Comparison of ENCODE assay signal across 15 cellular contexts in the genomic region with DNA sequence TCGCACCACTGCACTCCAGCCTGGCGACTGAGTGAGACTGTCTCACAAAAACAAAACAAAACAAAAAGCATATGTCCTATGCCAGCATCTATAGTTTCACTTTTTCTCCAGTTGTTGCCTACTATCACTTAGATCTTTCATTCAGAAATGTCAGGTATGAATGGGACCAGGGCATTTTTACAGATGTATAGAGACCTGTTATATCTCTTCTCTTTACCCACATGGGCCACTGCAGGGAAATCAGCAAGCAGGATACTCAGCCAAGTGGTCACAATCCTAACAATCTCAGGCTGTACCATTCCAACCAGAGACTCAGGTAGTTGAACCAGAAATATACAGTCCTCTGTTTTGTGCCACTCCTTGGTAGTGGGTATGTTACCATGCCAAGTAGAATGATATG.
"Had no signal": no experiment of that assay in that cellular context is flagged by ENCODE, and none has a peak within 500 bp of the region (broad histone marks: within the 10 kb centered on the region; RNA-seq: fewer than 3 reads in every experiment).

No MANE protein-coding gene starts in this region.

- H3K27me3 ChIP-seq: gastroesophageal sphincter, right atrium auricular region, sigmoid colon had no signal

- H3K27ac Mint-ChIP-seq: type B pancreatic cell had no signal

- H3K9me3 ChIP-seq: gastroesophageal sphincter, right atrium auricular region, sigmoid colon had no signal

- H3K36me3 ChIP-seq: right atrium auricular region had no signal

- H3K27ac ChIP-seq: gastroesophageal sphincter, right atrium auricular region, sigmoid colon had no signal

- H3K4me1 ChIP-seq: gastroesophageal sphincter, right atrium auricular region, sigmoid colon had no signal

- H3K27me3 Mint-ChIP-seq: naive thymus-derived CD8-positive, alpha-beta T cell; type B pancreatic cell had no signal

- DNase-seq: effector memory CD4-positive, alpha-beta T cell; glutamatergic neuron; islet precursor cell; mammary epithelial cell; naive thymus-derived CD8-positive, alpha-beta T cell; sigmoid colon; stimulated activated CD4-positive, alpha-beta T cell treated with anti-CD3 and anti-CD28 coated beads, Interleukin-2, amount 100 ng/mL, for 48 hours; stimulated activated naive CD4-positive, alpha-beta T cell treated with Interleukin-2 at 50 U/mL for 16 hours had no signal

- ATAC-seq: esophagus mucosa; gastroesophageal sphincter; left lobe of liver; naive thymus-derived CD8-positive, alpha-beta T cell had no signal

- H3K4me2 ChIP-seq: smooth muscle cell had no signal

- H3K9me3 Mint-ChIP-seq: naive thymus-derived CD8-positive, alpha-beta T cell; neural crest cell; type B pancreatic cell had no signal

- H3K4me3 Mint-ChIP-seq: naive thymus-derived CD8-positive, alpha-beta T cell; neural crest cell; type B pancreatic cell had no signal

- H3K4me3 ChIP-seq: gastroesophageal sphincter, right atrium auricular region, sigmoid colon, smooth muscle cell had no signal
